Comparison of ENCODE assay signal across 24 cellular contexts in genomic region chr6:69294407-69294806, GRCh38.
"Had no signal": no experiment of that assay in that cellular context is flagged by ENCODE, and none has a peak within 500 bp of the region (broad histone marks: within the 10 kb centered on the region; RNA-seq: fewer than 3 reads in every experiment).

No MANE protein-coding gene starts in this region.

- H3K27me3 ChIP-seq: brain microvascular endothelial cell, heart left ventricle, neural progenitor cell had no signal

- H3K9ac ChIP-seq: neural progenitor cell had no signal

- H3K4me1 Mint-ChIP-seq: activated CD4-positive, alpha-beta T cell treated with anti-CD3 and anti-CD28 coated beads, Interleukin-2, amount 10 ng/mL, durations not matched to agents 7 days and 5 days; activated CD8-positive, alpha-beta memory T cell treated with anti-CD3 and anti-CD28 coated beads, Interleukin-2, amount 10 ng/mL, durations not matched to agents 7 days and 5 days; activated naive CD4-positive, alpha-beta T cell treated with anti-CD3 and anti-CD28 coated beads, Interleukin-2, amount 50 U/mL, for 24 hours; central memory CD8-positive, alpha-beta T cell; naive thymus-derived CD8-positive, alpha-beta T cell; neural progenitor cell; T-cell had no signal

- H3K27ac ChIP-seq: brain microvascular endothelial cell, coronary artery, epithelial cell of prostate, heart left ventricle, lower lobe of right lung, neural progenitor cell, WERI-Rb-1 had no signal

- H3K27ac Mint-ChIP-seq: activated CD4-positive, alpha-beta T cell treated with anti-CD3 and anti-CD28 coated beads, Interleukin-2, amount 10 ng/mL, durations not matched to agents 7 days and 5 days; activated CD8-positive, alpha-beta memory T cell treated with anti-CD3 and anti-CD28 coated beads, Interleukin-2, amount 10 ng/mL, durations not matched to agents 7 days and 5 days; activated CD8-positive, alpha-beta T cell treated with anti-CD3 and anti-CD28 coated beads for 36 hours; activated naive CD4-positive, alpha-beta T cell treated with anti-CD3 and anti-CD28 coated beads, Interleukin-2, amount 50 U/mL, for 24 hours; activated T-helper 1 cell treated with anti-CD3 and anti-CD28 coated beads, Interleukin-12 subunit alpha, Interleukin-12 subunit beta, Interleukin-2, Interleukin-4 antibody, amounts not matched to agents 30 ng/mL and 10 ng/mL and 1 ng/mL, durations not matched to agents 14 hours and 24 hours and 36 hours; naive thymus-derived CD8-positive, alpha-beta T cell; neural progenitor cell; T-cell; T-helper 2 cell treated with Interferon-gamma antibody and Interleukin-4, amounts not matched to agents 5 μg/mL and 100 μg/mL, for 36 hours had no signal

- H3K4me3 Mint-ChIP-seq: activated CD4-positive, alpha-beta T cell treated with anti-CD3 and anti-CD28 coated beads, Interleukin-2, amount 10 ng/mL, durations not matched to agents 7 days and 5 days; activated CD8-positive, alpha-beta memory T cell treated with anti-CD3 and anti-CD28 coated beads, Interleukin-2, amount 10 ng/mL, durations not matched to agents 7 days and 5 days; activated CD8-positive, alpha-beta T cell treated with anti-CD3 and anti-CD28 coated beads for 36 hours; activated naive CD4-positive, alpha-beta T cell treated with anti-CD3 and anti-CD28 coated beads, Interleukin-2, amount 50 U/mL, for 24 hours; activated T-helper 1 cell treated with anti-CD3 and anti-CD28 coated beads, Interleukin-12 subunit alpha, Interleukin-12 subunit beta, Interleukin-2, Interleukin-4 antibody, amounts not matched to agents 30 ng/mL and 10 ng/mL and 1 ng/mL, durations not matched to agents 14 hours and 24 hours and 36 hours; central memory CD8-positive, alpha-beta T cell; naive thymus-derived CD8-positive, alpha-beta T cell; neural progenitor cell; T-cell; T-helper 2 cell treated with Interferon-gamma antibody and Interleukin-4, amounts not matched to agents 5 μg/mL and 100 μg/mL, for 36 hours had no signal

- H3K36me3 Mint-ChIP-seq: activated CD8-positive, alpha-beta memory T cell treated with anti-CD3 and anti-CD28 coated beads, Interleukin-2, amount 10 ng/mL, durations not matched to agents 7 days and 5 days; activated naive CD4-positive, alpha-beta T cell treated with anti-CD3 and anti-CD28 coated beads, Interleukin-2, amount 50 U/mL, for 24 hours; naive thymus-derived CD8-positive, alpha-beta T cell; neural progenitor cell; T-cell had no signal

- DNase-seq: activated CD4-positive, alpha-beta T cell treated with anti-CD3 and anti-CD28 coated beads, Interleukin-2, amount 10 ng/mL, durations not matched to agents 7 days and 5 days; activated CD4-positive, CD25-positive, alpha-beta regulatory T cell treated with anti-CD3 and anti-CD28 coated beads, Interleukin-2, amount 50 U/mL, for 72 hours; activated CD8-positive, alpha-beta memory T cell treated with anti-CD3 and anti-CD28 coated beads, Interleukin-2, amount 10 ng/mL, durations not matched to agents 7 days and 5 days; activated CD8-positive, alpha-beta T cell treated with anti-CD3 and anti-CD28 coated beads for 36 hours; activated gamma-delta T cell; activated T-cell treated with anti-CD3 and anti-CD28 coated beads for 4 hours; aorta; brain microvascular endothelial cell; heart left ventricle; left colon; lower lobe of right lung; naive thymus-derived CD8-positive, alpha-beta T cell; retina; stimulated activated CD4-positive, alpha-beta T cell treated with anti-CD3 and anti-CD28 coated beads, Interleukin-4, amount 100 ng/mL, for 24 hours; stimulated activated naive CD4-positive, alpha-beta T cell treated with Interleukin-2 at 50 U/mL for 16 hours; T-cell; WERI-Rb-1 had no signal

- H3K4me3 ChIP-seq: coronary artery, lower lobe of right lung, neural progenitor cell had no signal

- ATAC-seq: activated CD8-positive, alpha-beta memory T cell treated with anti-CD3 and anti-CD28 coated beads, Interleukin-2, amount 10 ng/mL, durations not matched to agents 7 days and 5 days; activated CD8-positive, alpha-beta T cell treated with anti-CD3 and anti-CD28 coated beads for 36 hours; left colon; lower lobe of right lung; naive thymus-derived CD8-positive, alpha-beta T cell; T-cell had no signal

- H3K27me3 Mint-ChIP-seq: activated CD4-positive, alpha-beta T cell treated with anti-CD3 and anti-CD28 coated beads, Interleukin-2, amount 10 ng/mL, durations not matched to agents 7 days and 5 days; activated CD8-positive, alpha-beta memory T cell treated with anti-CD3 and anti-CD28 coated beads, Interleukin-2, amount 10 ng/mL, durations not matched to agents 7 days and 5 days; activated CD8-positive, alpha-beta T cell treated with anti-CD3 and anti-CD28 coated beads for 36 hours; activated naive CD4-positive, alpha-beta T cell treated with anti-CD3 and anti-CD28 coated beads, Interleukin-2, amount 50 U/mL, for 24 hours; central memory CD8-positive, alpha-beta T cell; naive thymus-derived CD8-positive, alpha-beta T cell; T-cell had no signal

- H3K36me3 ChIP-seq: brain microvascular endothelial cell, heart left ventricle, lower lobe of right lung, neural progenitor cell had no signal

- H3K4me1 ChIP-seq: lower lobe of right lung, neural progenitor cell had no signal

- H3K4me2 ChIP-seq: neural progenitor cell had no signal

- H3K9me3 Mint-ChIP-seq: activated CD4-positive, alpha-beta T cell treated with anti-CD3 and anti-CD28 coated beads, Interleukin-2, amount 10 ng/mL, durations not matched to agents 7 days and 5 days; activated naive CD4-positive, alpha-beta T cell treated with anti-CD3 and anti-CD28 coated beads, Interleukin-2, amount 50 U/mL, for 24 hours; activated T-helper 1 cell treated with anti-CD3 and anti-CD28 coated beads, Interleukin-12 subunit alpha, Interleukin-12 subunit beta, Interleukin-2, Interleukin-4 antibody, amounts not matched to agents 30 ng/mL and 10 ng/mL and 1 ng/mL, durations not matched to agents 14 hours and 24 hours and 36 hours; neural progenitor cell; T-helper 2 cell treated with Interferon-gamma antibody and Interleukin-4, amounts not matched to agents 5 μg/mL and 100 μg/mL, for 36 hours had no signal

- H3K9me3 ChIP-seq: heart left ventricle, lower lobe of right lung had no signal
